Comparison of ENCODE assay signal across 8 cellular contexts in the genomic region with DNA sequence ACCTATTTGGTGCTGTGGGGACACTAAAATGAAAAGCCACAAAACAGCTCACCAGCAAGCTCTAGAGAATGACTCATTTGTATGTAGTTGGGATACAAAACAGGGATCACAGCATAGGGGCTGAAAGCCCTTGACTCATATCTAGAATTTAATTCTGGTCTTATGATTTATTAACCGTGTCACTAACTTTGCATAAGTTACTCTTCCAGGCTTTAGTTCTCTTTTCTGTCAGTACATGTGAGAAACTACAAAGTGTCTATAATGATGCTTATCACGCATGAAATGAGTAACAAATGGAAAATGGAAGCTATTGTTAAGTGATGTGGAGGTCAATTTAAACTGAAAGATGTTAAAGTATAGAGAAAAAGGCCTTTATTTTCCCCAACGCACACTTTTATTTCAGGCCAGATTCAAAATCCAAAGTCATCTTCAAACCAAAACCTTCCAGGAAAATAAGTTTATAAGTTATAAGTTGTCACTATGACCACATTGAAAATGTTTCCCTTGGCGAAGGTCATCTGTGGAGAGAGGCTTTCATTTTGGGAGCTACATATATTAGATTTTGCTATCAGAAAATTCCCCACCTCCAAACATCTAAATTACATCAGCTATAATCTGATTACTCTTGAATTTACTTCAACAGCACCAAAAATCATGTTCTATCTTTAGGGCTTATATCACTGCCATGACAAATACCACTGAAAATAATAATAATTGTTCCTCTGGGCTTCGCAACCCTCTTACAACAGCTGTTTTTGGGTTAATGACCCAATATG.
DNase-seq lines count a peak whose midpoint lies in the region; ATAC-seq and TF ChIP-seq lines count a peak whose summit lies in the region.

No MANE protein-coding gene starts in this region.

- H3K4me1 ChIP-seq in colonic mucosa = no peaks in the 10 kb centered on the region

- peak; percentile 75 for ATAC-seq in GM19025 (IDR thresholded peaks at IDR 0.05; ENCODE audit: low read depth, unreplicated experiment)
- ATAC-seq in HG02642 (IDR thresholded peaks at IDR 0.05; ENCODE audit: poor library complexity, unreplicated experiment) = peak; percentile 88
- ATAC-seq in memory B cell (ENCODE audit: low read depth) = peak; percentile 91
- no peak for ATAC-seq in omental fat pad (ENCODE audit: low FRiP score)

- no peaks in the 10 kb centered on the region for H3K27me3 Mint-ChIP-seq in memory B cell

- peaks cover 1% of the 10 kb centered on the region for H3K36me3 Mint-ChIP-seq in memory B cell

- no peaks in the 10 kb centered on the region for H3K36me3 ChIP-seq in colonic mucosa

- DNase-seq in HT1080 (ENCODE audit: low read depth) = peak; percentile 53
- DNase-seq in memory B cell (ENCODE audit: low spot score in 2 of 2) = peak in 1 of 2 donors; percentile 8
- no peak for DNase-seq in iPS-NIHi7 (ENCODE audit: extremely low spot score)
- no peak for DNase-seq in omental fat pad (ENCODE audit: low spot score)
- DNase-seq in COLO668 (lab: John Stamatoyannopoulos, UW; ENCODE audit: unreplicated experiment) = no peak
- no peak for DNase-seq in colonic mucosa

- peak overlapping the region; percentile 93 for H3K27ac Mint-ChIP-seq in memory B cell

- no peak overlapping the region for H3K9ac ChIP-seq in colonic mucosa (ENCODE audit: low read depth in 2 of 2, low read length in 2 of 2)

- no peak overlapping the region for H3K4me3 ChIP-seq in colonic mucosa

- TF ChIP-seq CTCF in omental fat pad (IDR thresholded peaks at IDR 0.05) (no peak), colonic mucosa (IDR thresholded peaks at IDR 0.05) (no peak)

- intact Hi-C loops in colonic mucosa (cut with DNase I) = no loop called here

- peak overlapping the region; percentile 15 for H3K4me3 Mint-ChIP-seq in memory B cell

- no peaks in the 10 kb centered on the region for H3K9me3 Mint-ChIP-seq in memory B cell

- H3K27ac ChIP-seq in colonic mucosa = no peak overlapping the region

- no peaks in the 10 kb centered on the region for H3K27me3 ChIP-seq in colonic mucosa

- no peaks in the 10 kb centered on the region for H3K9me3 ChIP-seq in colonic mucosa

- peaks cover 39% of the 10 kb centered on the region for H3K4me1 Mint-ChIP-seq in memory B cell
